Comparison of ENCODE assay signal across 11 cellular contexts in genomic region chr4:42671431-42672194, GRCh38.
DNase-seq lines count a peak whose midpoint lies in the region; ATAC-seq lines count a peak whose summit lies in the region.
"Had no signal": no experiment of that assay in that cellular context is flagged by ENCODE, and none has a peak within 500 bp of the region (broad histone marks: within the 10 kb centered on the region; RNA-seq: fewer than 3 reads in every experiment).

No MANE protein-coding gene starts in this region.

- H3K27ac Mint-ChIP-seq in stimulated activated effector memory CD8-positive, alpha-beta T cell treated with anti-CD3 and anti-CD28 coated beads, Interleukin-12 subunit alpha, Interleukin-12 subunit beta, amount 100 ng/mL, for 72 hours: peak overlapping the region; percentile 95

- peak overlapping the region; percentile 65 for H3K4me3 Mint-ChIP-seq in stimulated activated effector memory CD8-positive, alpha-beta T cell treated with anti-CD3 and anti-CD28 coated beads, Interleukin-12 subunit alpha, Interleukin-12 subunit beta, amount 100 ng/mL, for 72 hours

- H3K4me1 Mint-ChIP-seq in stimulated activated effector memory CD8-positive, alpha-beta T cell treated with anti-CD3 and anti-CD28 coated beads, Interleukin-12 subunit alpha, Interleukin-12 subunit beta, amount 100 ng/mL, for 72 hours: peaks cover 37% of the 10 kb centered on the region

- peak; percentile 70 to 71 for ATAC-seq in activated CD4-positive, CD25-positive, alpha-beta regulatory T cell treated with anti-CD3 and anti-CD28 coated beads, Interleukin-2, amount 50 U/mL, for 24 hours
- ATAC-seq in HG03095 (IDR thresholded peaks at IDR 0.05; ENCODE audit: unreplicated experiment) (peak; percentile 76), HG02852 (IDR thresholded peaks at IDR 0.05; ENCODE audit: unreplicated experiment) (no peak)
- peak; percentile 95 for ATAC-seq in stimulated activated effector memory CD8-positive, alpha-beta T cell treated with anti-CD3 and anti-CD28 coated beads, Interleukin-12 subunit alpha, Interleukin-12 subunit beta, amount 100 ng/mL, for 72 hours
- ATAC-seq: A549 had no signal

- H3K36me3 Mint-ChIP-seq in stimulated activated effector memory CD8-positive, alpha-beta T cell treated with anti-CD3 and anti-CD28 coated beads, Interleukin-12 subunit alpha, Interleukin-12 subunit beta, amount 100 ng/mL, for 72 hours: no peaks in the 10 kb centered on the region

- DNase-seq in activated CD4-positive, CD25-positive, alpha-beta regulatory T cell treated with anti-CD3 and anti-CD28 coated beads, Interleukin-2, amount 50 U/mL, for 72 hours: no peak
- DNase-seq in activated T-cell treated with anti-CD3 and anti-CD28 coated beads for 48 hours (ENCODE audit: low read depth) (peak; percentile 21), hippocampal formation (lab: John Stamatoyannopoulos, UW) (no peak), NCI-H510A treated with DMSO at 0.1 percent for 48 hours (lab: John Stamatoyannopoulos, UW) (no peak)
- DNase-seq in stimulated activated effector memory CD8-positive, alpha-beta T cell treated with anti-CD3 and anti-CD28 coated beads, Interleukin-12 subunit alpha, Interleukin-12 subunit beta, amount 100 ng/mL, for 72 hours (ENCODE audit: low spot score in 2 of 2): peak in 1 of 2 donors; percentile 77
- DNase-seq: foreskin melanocyte, sigmoid colon had no signal

- H3K9me3 Mint-ChIP-seq in stimulated activated effector memory CD8-positive, alpha-beta T cell treated with anti-CD3 and anti-CD28 coated beads, Interleukin-12 subunit alpha, Interleukin-12 subunit beta, amount 100 ng/mL, for 72 hours: no peaks in the 10 kb centered on the region
